Comparison of ENCODE assay signal across 8 cellular contexts in the genomic region with DNA sequence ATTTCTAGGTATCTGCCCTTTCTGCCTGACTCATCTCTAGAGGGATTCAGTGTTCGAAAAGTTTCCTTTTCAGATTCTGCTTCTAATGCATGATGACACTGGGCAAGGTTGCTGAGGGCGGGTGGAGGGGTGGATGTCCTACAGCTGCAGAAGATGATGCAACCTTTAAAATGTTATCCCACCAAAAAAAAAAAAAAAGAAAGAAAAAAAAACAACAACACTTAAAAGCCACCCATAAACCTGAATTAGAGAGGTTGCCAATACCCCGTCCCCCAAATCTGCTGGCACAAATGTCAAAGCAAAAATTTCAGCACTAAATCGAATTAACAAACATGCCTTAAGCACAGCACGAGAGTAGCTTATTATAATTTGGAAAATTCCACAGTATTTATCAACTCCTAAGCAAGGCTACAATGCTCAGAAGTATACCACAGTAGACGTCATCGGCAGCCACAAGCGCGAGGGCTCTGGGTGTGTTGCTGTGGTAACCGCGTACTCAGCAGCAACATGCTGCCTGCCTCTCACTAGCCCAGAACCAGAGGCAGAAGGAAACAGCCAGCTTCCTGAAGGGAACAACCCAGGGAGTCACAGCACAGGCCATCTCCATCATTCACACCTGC.
DNase-seq lines count a peak whose midpoint lies in the region; ATAC-seq and TF ChIP-seq lines count a peak whose summit lies in the region.

No MANE protein-coding gene starts in this region.

- H3K36me3 Mint-ChIP-seq in activated naive CD8-positive, alpha-beta T cell: peaks cover 7% of the 10 kb centered on the region

- H3K27me3 ChIP-seq in SJSA1 (replicated peaks) (no peaks in the 10 kb centered on the region), right atrium auricular region (no peaks in the 10 kb centered on the region), skeletal muscle tissue (ENCODE audit: control insufficient read depth in 3 of 3, insufficient read depth in 3 of 3, low read length in 3 of 3) (no peaks in the 10 kb centered on the region)

- H3K9me3 ChIP-seq in SJSA1 (replicated peaks): no peaks in the 10 kb centered on the region
- H3K9me3 ChIP-seq in right atrium auricular region: peaks cover 0 to 10% of the 10 kb centered on the region in 2 donors
- no peaks in the 10 kb centered on the region for H3K9me3 ChIP-seq in skeletal muscle tissue (ENCODE audit: control insufficient read depth in 3 of 3, low read length in 3 of 3)

- peak; percentile 68 for ATAC-seq in GM18907 (IDR thresholded peaks at IDR 0.05; ENCODE audit: unreplicated experiment)
- ATAC-seq in HG03066 (IDR thresholded peaks at IDR 0.05; ENCODE audit: low read depth, unreplicated experiment): peak; percentile 64

- H3K9ac ChIP-seq in skeletal muscle tissue (ENCODE audit: low read depth in 1 of 3, low read length in 3 of 3): no peak overlapping the region

- H3K27ac ChIP-seq in SJSA1 (peak overlapping the region; percentile 71), right atrium auricular region (peak overlapping the region in 1 of 2 donors; percentile 41), skeletal muscle tissue (ENCODE audit: low read depth, low read length) (peak overlapping the region; percentile 19)

- DNase-seq in SJSA1 (ENCODE audit: low read depth in 1 of 2, low spot score in 2 of 2): peak; percentile 51 to 63
- peak; percentile 82 for DNase-seq in right atrium auricular region (ENCODE audit: low spot score)
- DNase-seq in cerebellar cortex (ENCODE audit: low spot score): no peak
- DNase-seq in SKM-1 treated with dmso at 0.1 percent for 144 hours (lab: John Stamatoyannopoulos, UW; ENCODE audit: unreplicated experiment): no peak

- H3K9me3 Mint-ChIP-seq in activated naive CD8-positive, alpha-beta T cell (ENCODE audit: low read depth): no peaks in the 10 kb centered on the region

- H3K4me3 ChIP-seq in SJSA1 (no peak overlapping the region), right atrium auricular region (no peak overlapping the region), skeletal muscle tissue (ENCODE audit: low read length in 3 of 3) (no peak overlapping the region)

- H3K36me3 ChIP-seq in SJSA1: no peaks in the 10 kb centered on the region
- H3K36me3 ChIP-seq in right atrium auricular region: no peaks in the 10 kb centered on the region
- H3K36me3 ChIP-seq in skeletal muscle tissue (ENCODE audit: control insufficient read depth in 3 of 3, insufficient read depth in 3 of 3, low read length in 3 of 3): no peaks in the 10 kb centered on the region

- H3K4me1 Mint-ChIP-seq in activated naive CD8-positive, alpha-beta T cell (ENCODE audit: low read depth): peaks cover 78% of the 10 kb centered on the region

- peak overlapping the region; percentile 95 for H3K27ac Mint-ChIP-seq in activated naive CD8-positive, alpha-beta T cell

- H3K4me1 ChIP-seq in SJSA1 (replicated peaks) (peaks cover 30% of the 10 kb centered on the region), right atrium auricular region (no peaks in the 10 kb centered on the region), skeletal muscle tissue (ENCODE audit: control insufficient read depth in 3 of 3, insufficient read depth in 3 of 3, low read length in 3 of 3) (peaks cover 0 to 5% (median 0%) of the 10 kb centered on the region in 3 donors)

- no peaks in the 10 kb centered on the region for H3K27me3 Mint-ChIP-seq in activated naive CD8-positive, alpha-beta T cell

- peak overlapping the region; percentile 80 for H3K4me3 Mint-ChIP-seq in activated naive CD8-positive, alpha-beta T cell

- no peak for TF ChIP-seq CTCF in right atrium auricular region (IDR thresholded peaks at IDR 0.05)

Comparison
In these comparisons a context has a peak if more than half of its experiments do, and no peak if none do; other contexts are left out.
1. DNase-seq: peak in SJSA1 (2 of 2) and right atrium auricular region (single experiment); none in cerebellar cortex (single experiment) and SKM-1 treated with dmso at 0.1 percent for 144 hours (single experiment).